ENCODE assay signal across 27 cellular contexts in genomic region chr14:35696575-35696974, GRCh38.
"Had no signal": no experiment of that assay in that cellular context is flagged by ENCODE, and none has a peak within 500 bp of the region (broad histone marks: within the 10 kb centered on the region; RNA-seq: fewer than 3 reads in every experiment).

No MANE protein-coding gene starts in this region.

- H3K4me3 Mint-ChIP-seq: activated naive CD4-positive, alpha-beta T cell treated with anti-CD3 and anti-CD28 coated beads for 36 hours; activated naive CD8-positive, alpha-beta T cell treated with anti-CD3 and anti-CD28 coated beads, Interleukin-2, amount 10 ng/mL, durations not matched to agents 7 days and 5 days; natural killer cell treated with Interleukin-12 subunit alpha and Interleukin-12 subunit beta and Interleukin-15 and Interleukin-18, amount 100 ng/mL, for 72 hours; type B pancreatic cell had no signal

- H3K9me3 Mint-ChIP-seq: activated naive CD4-positive, alpha-beta T cell treated with anti-CD3 and anti-CD28 coated beads for 36 hours; activated naive CD8-positive, alpha-beta T cell treated with anti-CD3 and anti-CD28 coated beads, Interleukin-2, amount 10 ng/mL, durations not matched to agents 7 days and 5 days; natural killer cell treated with Interleukin-12 subunit alpha and Interleukin-12 subunit beta and Interleukin-15 and Interleukin-18, amount 100 ng/mL, for 72 hours; type B pancreatic cell had no signal

- H3K36me3 Mint-ChIP-seq: natural killer cell treated with Interleukin-12 subunit alpha and Interleukin-12 subunit beta and Interleukin-15 and Interleukin-18, amount 100 ng/mL, for 72 hours; type B pancreatic cell had no signal

- H3K27me3 ChIP-seq: colonic mucosa, dorsolateral prefrontal cortex, esophagus squamous epithelium, gastrocnemius medialis, neutrophil, ovary, right atrium auricular region, spleen, vagina had no signal

- DNase-seq: activated CD4-positive, alpha-beta T cell treated with anti-CD3 and anti-CD28 coated beads, Interleukin-2, amount 50 U/mL, for 1 hour; activated CD4-positive, CD25-positive, alpha-beta regulatory T cell treated with anti-CD3 and anti-CD28 coated beads, Interleukin-2, amount 50 U/mL, for 72 hours; activated CD8-positive, alpha-beta memory T cell treated with anti-CD3 and anti-CD28 coated beads for 24 hours; activated CD8-positive, alpha-beta memory T cell treated with anti-CD3 and anti-CD28 coated beads, Interleukin-2, amount 50 U/mL, for 48 hours; activated effector memory CD4-positive, alpha-beta T cell treated with Interleukin-2 at 50 U/mL for 16 hours; activated naive CD4-positive, alpha-beta T cell treated with anti-CD3 and anti-CD28 coated beads for 36 hours; activated naive CD8-positive, alpha-beta T cell treated with anti-CD3 and anti-CD28 coated beads, Interleukin-2, amount 10 ng/mL, durations not matched to agents 7 days and 5 days; activated T-cell treated with anti-CD3 and anti-CD28 coated beads, Interleukin-2, amount 50 U/mL, for 48 hours; amygdala; colonic mucosa; dorsolateral prefrontal cortex; esophagus squamous epithelium; gastrocnemius medialis; islet precursor cell; left cardiac atrium; ovary; psoas muscle; spleen; stimulated activated CD4-positive, alpha-beta T cell treated with anti-CD3 and anti-CD28 coated beads, Interleukin-4, amount 100 ng/mL, for 24 hours; stimulated activated naive CD4-positive, alpha-beta T cell treated with Interleukin-2 at 50 U/mL for 16 hours had no signal

- H3K4me3 ChIP-seq: colonic mucosa, dorsolateral prefrontal cortex, esophagus squamous epithelium, gastrocnemius medialis, ovary, psoas muscle, right atrium auricular region, spleen, thoracic aorta, vagina had no signal

- H3K9me3 ChIP-seq: colonic mucosa, esophagus squamous epithelium, gastrocnemius medialis, neutrophil, ovary, psoas muscle, right atrium auricular region, spleen, thoracic aorta, vagina had no signal

- H3K4me1 ChIP-seq: colonic mucosa, esophagus squamous epithelium, gastrocnemius medialis, psoas muscle, right atrium auricular region, spleen, vagina had no signal

- H3K27ac ChIP-seq: colonic mucosa, dorsolateral prefrontal cortex, esophagus squamous epithelium, gastrocnemius medialis, neutrophil, ovary, psoas muscle, right atrium auricular region, spleen, thoracic aorta, vagina, VCaP had no signal

- H3K27me3 Mint-ChIP-seq: activated naive CD8-positive, alpha-beta T cell treated with anti-CD3 and anti-CD28 coated beads, Interleukin-2, amount 10 ng/mL, durations not matched to agents 7 days and 5 days; natural killer cell treated with Interleukin-12 subunit alpha and Interleukin-12 subunit beta and Interleukin-15 and Interleukin-18, amount 100 ng/mL, for 72 hours; type B pancreatic cell had no signal

- H3K27ac Mint-ChIP-seq: activated naive CD4-positive, alpha-beta T cell treated with anti-CD3 and anti-CD28 coated beads for 36 hours; activated naive CD8-positive, alpha-beta T cell treated with anti-CD3 and anti-CD28 coated beads, Interleukin-2, amount 10 ng/mL, durations not matched to agents 7 days and 5 days; type B pancreatic cell had no signal

- ATAC-seq: gastrocnemius medialis; natural killer cell treated with Interleukin-12 subunit alpha and Interleukin-12 subunit beta and Interleukin-15 and Interleukin-18, amount 100 ng/mL, for 72 hours; psoas muscle had no signal

- H3K36me3 ChIP-seq: colonic mucosa, esophagus squamous epithelium, gastrocnemius medialis, neutrophil, ovary, right atrium auricular region, spleen, thoracic aorta, vagina had no signal
